27 cellular contexts compared by ENCODE assay signal in the genomic region with DNA sequence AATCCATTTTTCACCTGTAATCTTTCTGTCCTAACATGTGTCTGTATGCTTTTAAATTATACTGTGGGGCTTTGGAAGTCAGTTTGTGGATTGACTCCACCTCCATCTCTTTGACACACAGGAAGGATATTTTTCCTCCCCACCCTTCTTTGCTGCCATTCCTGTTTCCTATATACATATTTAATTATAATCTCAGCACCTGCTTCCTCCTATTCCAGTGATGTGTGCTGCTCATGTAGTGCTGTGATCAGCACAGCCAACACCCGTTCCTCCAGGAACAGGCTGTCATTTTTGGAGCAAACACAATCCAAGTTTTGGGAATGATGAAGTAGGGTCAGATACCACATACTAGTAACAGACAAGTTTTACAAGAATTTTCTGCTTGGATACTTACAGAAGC.
"Had no signal": no experiment of that assay in that cellular context is flagged by ENCODE, and none has a peak within 500 bp of the region (broad histone marks: within the 10 kb centered on the region; RNA-seq: fewer than 3 reads in every experiment).

No MANE protein-coding gene starts in this region.

- H3K9me3 ChIP-seq: heart right ventricle, lower lobe of right lung, neutrophil, psoas muscle, right lobe of liver, suprapubic skin, thoracic aorta, tibial artery, upper lobe of right lung had no signal

- H3K4me3 ChIP-seq: heart right ventricle, hepatocyte, lower lobe of right lung, neural progenitor cell, psoas muscle, right lobe of liver, skin epidermis, suprapubic skin, thoracic aorta, tibial artery, upper lobe of right lung had no signal

- H3K9me3 Mint-ChIP-seq: naive B cell; natural killer cell; nephron progenitor cell; neural progenitor cell; stimulated activated effector memory CD8-positive, alpha-beta T cell treated with anti-CD3 and anti-CD28 coated beads, Interleukin-12 subunit alpha, Interleukin-12 subunit beta, amount 100 ng/mL, for 72 hours; stimulated activated naive CD8-positive, alpha-beta T cell treated with anti-CD3 and anti-CD28 coated beads, Interleukin-15, Interleukin-2, amounts not matched to agents 100 ng/mL and 50 ng/mL, for 24 hours had no signal

- H3K36me3 ChIP-seq: heart right ventricle, lower lobe of right lung, neural progenitor cell, neutrophil, right lobe of liver, suprapubic skin, thoracic aorta, tibial artery, upper lobe of right lung had no signal

- DNase-seq: heart right ventricle; kidney glomerular epithelial cell; left cardiac atrium; lower lobe of right lung; naive B cell; natural killer cell; nephron progenitor cell; occipital lobe; psoas muscle; right lobe of liver; stimulated activated CD4-positive, alpha-beta T cell treated with anti-CD3 and anti-CD28 coated beads, Interleukin-12 subunit alpha, Interleukin-12 subunit beta, amount 100 ng/mL, for 4 hours; stimulated activated CD4-positive, alpha-beta T cell treated with anti-CD3 and anti-CD28 coated beads, Interleukin-15, amount 100 ng/mL, for 24 hours; stimulated activated CD4-positive, alpha-beta T cell treated with anti-CD3 and anti-CD28 coated beads, Interleukin-2, amount 100 ng/mL, for 24 hours; stimulated activated CD4-positive, alpha-beta T cell treated with anti-CD3 and anti-CD28 coated beads, Interleukin-4, amount 100 ng/mL, for 1 hour; stimulated activated naive CD4-positive, alpha-beta T cell; tibial artery; upper lobe of right lung had no signal

- H3K4me1 Mint-ChIP-seq: naive B cell; natural killer cell; nephron progenitor cell; neural progenitor cell; stimulated activated effector memory CD8-positive, alpha-beta T cell treated with anti-CD3 and anti-CD28 coated beads, Interleukin-12 subunit alpha, Interleukin-12 subunit beta, amount 100 ng/mL, for 72 hours had no signal

- ATAC-seq: left cardiac atrium; left lobe of liver; lower lobe of right lung; natural killer cell; psoas muscle; right lobe of liver; stimulated activated effector memory CD8-positive, alpha-beta T cell treated with anti-CD3 and anti-CD28 coated beads, Interleukin-12 subunit alpha, Interleukin-12 subunit beta, amount 100 ng/mL, for 72 hours; upper lobe of right lung had no signal

- H3K4me3 Mint-ChIP-seq: naive B cell; natural killer cell; nephron progenitor cell; neural progenitor cell; stimulated activated effector memory CD8-positive, alpha-beta T cell treated with anti-CD3 and anti-CD28 coated beads, Interleukin-12 subunit alpha, Interleukin-12 subunit beta, amount 100 ng/mL, for 72 hours; stimulated activated naive CD8-positive, alpha-beta T cell treated with anti-CD3 and anti-CD28 coated beads, Interleukin-15, Interleukin-2, amounts not matched to agents 100 ng/mL and 50 ng/mL, for 24 hours had no signal

- H3K4me1 ChIP-seq: lower lobe of right lung, neural progenitor cell, parathyroid adenoma, psoas muscle, right lobe of liver, upper lobe of right lung had no signal

- H3K27ac Mint-ChIP-seq: natural killer cell; nephron progenitor cell; neural progenitor cell; stimulated activated effector memory CD8-positive, alpha-beta T cell treated with anti-CD3 and anti-CD28 coated beads, Interleukin-12 subunit alpha, Interleukin-12 subunit beta, amount 100 ng/mL, for 72 hours; stimulated activated naive CD8-positive, alpha-beta T cell treated with anti-CD3 and anti-CD28 coated beads, Interleukin-15, Interleukin-2, amounts not matched to agents 100 ng/mL and 50 ng/mL, for 24 hours had no signal

- H3K36me3 Mint-ChIP-seq: naive B cell; natural killer cell; neural progenitor cell; stimulated activated effector memory CD8-positive, alpha-beta T cell treated with anti-CD3 and anti-CD28 coated beads, Interleukin-12 subunit alpha, Interleukin-12 subunit beta, amount 100 ng/mL, for 72 hours had no signal
